Comparison of ENCODE assay signal across 17 cellular contexts in the genomic region with DNA sequence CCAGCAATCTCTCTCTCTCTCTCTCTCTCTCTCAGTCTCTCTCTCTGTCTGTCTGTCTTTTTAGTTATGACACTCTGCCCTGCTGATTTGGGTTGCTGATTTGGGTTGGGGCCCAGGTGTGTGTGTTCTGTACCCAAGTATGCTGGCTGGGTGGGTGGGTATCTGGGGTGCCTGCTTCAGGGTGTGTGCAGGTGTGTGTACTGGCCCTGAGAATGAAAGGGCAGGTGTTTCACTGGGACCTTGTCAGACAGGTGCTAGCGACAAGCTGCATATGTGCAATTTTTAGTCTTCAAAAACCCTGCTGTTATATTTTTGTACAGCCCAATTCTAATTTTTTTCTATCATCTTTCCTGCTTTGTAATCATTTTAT. TPM values are rescaled to one million over a fixed set of nuclear protein-coding genes. Genes with fewer than 3 reads are reported as not detected.
DNase-seq lines count a peak whose midpoint lies in the region; ATAC-seq and TF ChIP-seq lines count a peak whose summit lies in the region.
"Had no signal": no experiment of that assay in that cellular context is flagged by ENCODE, and none has a peak within 500 bp of the region (broad histone marks: within the 10 kb centered on the region; RNA-seq: fewer than 3 reads in every experiment).

No MANE protein-coding gene starts in this region.

- H3K9me2 ChIP-seq in MM.1S (replicated peaks; ENCODE audit: insufficient read depth, low read length) = no peaks in the 10 kb centered on the region

- H3K4me1 Mint-ChIP-seq in activated CD4-positive, alpha-beta T cell treated with anti-CD3 and anti-CD28 coated beads, Interleukin-2, amount 10 ng/mL, durations not matched to agents 24 days and 14 days = peaks cover 6% of the 10 kb centered on the region
- H3K4me1 Mint-ChIP-seq in stimulated activated effector memory CD8-positive, alpha-beta T cell treated with anti-CD3 and anti-CD28 coated beads, Interleukin-12 subunit alpha, Interleukin-12 subunit beta, amount 100 ng/mL, for 72 hours = no peaks in the 10 kb centered on the region

- no peaks in the 10 kb centered on the region for H3K36me3 Mint-ChIP-seq in activated CD4-positive, alpha-beta T cell treated with anti-CD3 and anti-CD28 coated beads, Interleukin-2, amount 10 ng/mL, durations not matched to agents 24 days and 14 days (ENCODE audit: low read depth)
- H3K36me3 Mint-ChIP-seq in stimulated activated effector memory CD8-positive, alpha-beta T cell treated with anti-CD3 and anti-CD28 coated beads, Interleukin-12 subunit alpha, Interleukin-12 subunit beta, amount 100 ng/mL, for 72 hours = no peaks in the 10 kb centered on the region
- H3K36me3 Mint-ChIP-seq: CD8-positive, alpha-beta T cell had no signal

- peak overlapping the region; percentile 78 for H3K27ac Mint-ChIP-seq in activated CD4-positive, alpha-beta T cell treated with anti-CD3 and anti-CD28 coated beads, Interleukin-2, amount 10 ng/mL, durations not matched to agents 24 days and 14 days
- H3K27ac Mint-ChIP-seq in stimulated activated effector memory CD8-positive, alpha-beta T cell treated with anti-CD3 and anti-CD28 coated beads, Interleukin-12 subunit alpha, Interleukin-12 subunit beta, amount 100 ng/mL, for 72 hours = peak overlapping the region; percentile 66
- H3K27ac Mint-ChIP-seq: CD8-positive, alpha-beta T cell had no signal

- peak overlapping the region; percentile 82 for H3K4me3 ChIP-seq in MM.1S (ENCODE audit: low read length)
- H3K4me3 ChIP-seq: smooth muscle cell had no signal

- H3F3A ChIP-seq in MM.1S (ENCODE audit: insufficient read depth, low read length) = peaks cover 35% of the 10 kb centered on the region

- peaks cover 65% of the 10 kb centered on the region for H3K79me2 ChIP-seq in MM.1S (ENCODE audit: low read length)

- intact Hi-C loops in activated CD4-positive, alpha-beta T cell treated with anti-CD3 and anti-CD28 coated beads, Interleukin-2, amount 10 ng/mL, durations not matched to agents 24 days and 14 days (cut with micrococcal nuclease) = no loop called here

- peak overlapping the region; percentile 86 for H3K9ac ChIP-seq in MM.1S (ENCODE audit: low read length)

- peak overlapping the region; percentile 72 for H3K4me3 Mint-ChIP-seq in activated CD4-positive, alpha-beta T cell treated with anti-CD3 and anti-CD28 coated beads, Interleukin-2, amount 10 ng/mL, durations not matched to agents 24 days and 14 days
- H3K4me3 Mint-ChIP-seq in stimulated activated effector memory CD8-positive, alpha-beta T cell treated with anti-CD3 and anti-CD28 coated beads, Interleukin-12 subunit alpha, Interleukin-12 subunit beta, amount 100 ng/mL, for 72 hours = peak overlapping the region; percentile 24
- H3K4me3 Mint-ChIP-seq: CD8-positive, alpha-beta T cell had no signal

- H3K27me3 Mint-ChIP-seq in activated CD4-positive, alpha-beta T cell treated with anti-CD3 and anti-CD28 coated beads, Interleukin-2, amount 10 ng/mL, durations not matched to agents 24 days and 14 days = peaks cover 39% of the 10 kb centered on the region

- no peaks in the 10 kb centered on the region for H3K9me3 ChIP-seq in MM.1S (replicated peaks; ENCODE audit: insufficient read depth, low read length)
- H3K9me3 ChIP-seq: pancreas had no signal

- H3K27me3 ChIP-seq in MM.1S (replicated peaks; ENCODE audit: insufficient read depth, low read length) = no peaks in the 10 kb centered on the region

- H3K4me1 ChIP-seq in MM.1S (ENCODE audit: low read length) = peaks cover 32% of the 10 kb centered on the region
- H3K4me1 ChIP-seq: pancreas had no signal

- peak overlapping the region; percentile 77 for H3K4me2 ChIP-seq in MM.1S (ENCODE audit: low read depth, low read length)
- H3K4me2 ChIP-seq: smooth muscle cell had no signal

- peak; percentile 32 for ATAC-seq in esophagus mucosa
- no peak for ATAC-seq in stimulated activated effector memory CD8-positive, alpha-beta T cell treated with anti-CD3 and anti-CD28 coated beads, Interleukin-12 subunit alpha, Interleukin-12 subunit beta, amount 100 ng/mL, for 72 hours
- ATAC-seq in GM18858 (IDR thresholded peaks at IDR 0.05; ENCODE audit: unreplicated experiment) = no peak
- ATAC-seq: CD8-positive, alpha-beta T cell had no signal

- no peak for DNase-seq in activated CD4-positive, alpha-beta T cell treated with anti-CD3 and anti-CD28 coated beads, Interleukin-2, amount 10 ng/mL, durations not matched to agents 24 days and 14 days
- DNase-seq in activated CD4-positive, alpha-beta T cell treated with anti-CD3 and anti-CD28 coated beads for 4 hours = no peak
- DNase-seq in MM.1S (peak; percentile 79), NCI-H82 (lab: John Stamatoyannopoulos, UW) (no peak), NCI-H510A (lab: John Stamatoyannopoulos, UW) (no peak)
- no peak for DNase-seq in stimulated activated effector memory CD8-positive, alpha-beta T cell treated with anti-CD3 and anti-CD28 coated beads, Interleukin-12 subunit alpha, Interleukin-12 subunit beta, amount 100 ng/mL, for 72 hours (ENCODE audit: low spot score in 2 of 2)
- DNase-seq: activated CD4-positive, CD25-positive, alpha-beta regulatory T cell treated with anti-CD3 and anti-CD28 coated beads, Interleukin-2, amount 50 U/mL, for 72 hours; CD8-positive, alpha-beta T cell; central memory CD4-positive, alpha-beta T cell; NCI-H2029 treated with DMSO at 0.1 percent for 48 hours; NCI-H526 treated with DMSO at 0.1 percent for 48 hours; pancreas had no signal

- no peaks in the 10 kb centered on the region for H3K9me3 Mint-ChIP-seq in activated CD4-positive, alpha-beta T cell treated with anti-CD3 and anti-CD28 coated beads, Interleukin-2, amount 10 ng/mL, durations not matched to agents 24 days and 14 days
- no peaks in the 10 kb centered on the region for H3K9me3 Mint-ChIP-seq in stimulated activated effector memory CD8-positive, alpha-beta T cell treated with anti-CD3 and anti-CD28 coated beads, Interleukin-12 subunit alpha, Interleukin-12 subunit beta, amount 100 ng/mL, for 72 hours
- H3K9me3 Mint-ChIP-seq: CD8-positive, alpha-beta T cell had no signal

- no peak for TF ChIP-seq CTCF in MM.1S (IDR thresholded peaks at IDR 0.05; ENCODE audit: low read length)

- H2AFZ ChIP-seq in MM.1S (ENCODE audit: low read length) = no peak overlapping the region

- H3K27ac ChIP-seq in MM.1S (ENCODE audit: low read length) = peak overlapping the region; percentile 92; the same call in 1 of the 2 replicates

- H3K36me3 ChIP-seq in MM.1S (replicated peaks; ENCODE audit: insufficient read depth, low read length) = no peaks in the 10 kb centered on the region; the same call in 1 of the 2 replicates
- H3K36me3 ChIP-seq: pancreas had no signal

- no peaks in the 10 kb centered on the region for H4K20me1 ChIP-seq in MM.1S (ENCODE audit: insufficient read depth, low read length)

RNA-seq across cellular contexts. Expression of a gene that starts 0.9 kb away (rescaled TPM):
- 5.0 and 5.2 TPM in 2 replicates for total RNA-seq in activated CD4-positive, alpha-beta T cell treated with anti-CD3 and anti-CD28 coated beads, Interleukin-2, amount 10 ng/mL, durations not matched to agents 24 days and 14 days
- total RNA-seq in esophagus mucosa = 1.00 TPM
- total RNA-seq: A172, HT-29, smooth muscle cell had no signal

RNA-seq across cellular contexts. Expression of a gene that starts 53.6 kb away (rescaled TPM):
- 12.3 and 13.6 TPM in 2 replicates for total RNA-seq in activated CD4-positive, alpha-beta T cell treated with anti-CD3 and anti-CD28 coated beads, Interleukin-2, amount 10 ng/mL, durations not matched to agents 24 days and 14 days
- 1.8 TPM for total RNA-seq in esophagus mucosa
- total RNA-seq: A172, HT-29, smooth muscle cell had no signal
